Comparison of ENCODE assay signal across 30 cellular contexts in the genomic region with DNA sequence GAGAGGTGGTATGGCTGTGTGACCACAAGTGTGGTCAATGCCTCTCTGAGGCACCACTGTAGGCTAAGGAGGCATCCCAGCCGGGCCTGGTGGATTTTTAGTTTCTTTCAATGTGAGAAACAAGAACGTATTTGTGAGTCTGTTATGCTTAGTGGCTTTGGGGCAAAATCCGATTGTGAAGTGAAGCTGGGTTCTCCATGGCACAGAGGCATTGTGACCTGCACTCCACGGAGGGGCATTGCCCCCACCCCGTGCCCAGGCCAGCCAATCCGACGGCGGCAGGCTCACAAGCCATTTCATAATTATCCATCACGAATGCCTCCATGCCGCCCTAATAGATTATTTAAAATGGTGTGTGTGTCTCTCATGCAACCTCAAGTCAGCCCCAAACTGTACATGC.
"Had no signal": no experiment of that assay in that cellular context is flagged by ENCODE, and none has a peak within 500 bp of the region (broad histone marks: within the 10 kb centered on the region; RNA-seq: fewer than 3 reads in every experiment).

No MANE protein-coding gene starts in this region.

- H3K9me3 Mint-ChIP-seq: activated CD4-positive, alpha-beta memory T cell treated with anti-CD3 and anti-CD28 coated beads, Interleukin-2, amount 10 ng/mL, durations not matched to agents 7 days and 5 days; activated CD4-positive, alpha-beta T cell treated with anti-CD3 and anti-CD28 coated beads, Interleukin-2, amount 10 ng/mL, durations not matched to agents 24 days and 14 days; activated naive CD4-positive, alpha-beta T cell treated with anti-CD3 and anti-CD28 coated beads for 36 hours; activated naive CD4-positive, alpha-beta T cell treated with anti-CD3 and anti-CD28 coated beads, Interleukin-2, amount 50 U/mL, for 24 hours; activated naive CD8-positive, alpha-beta T cell treated with anti-CD3 and anti-CD28 coated beads for 36 hours; activated T-helper 1 cell treated with anti-CD3 and anti-CD28 coated beads, Interleukin-12 subunit alpha, Interleukin-12 subunit beta, Interleukin-2, Interleukin-4 antibody, amounts not matched to agents 30 ng/mL and 10 ng/mL and 1 ng/mL, durations not matched to agents 14 hours and 24 hours and 36 hours; activated T-helper 2 cell treated with anti-CD3 and anti-CD28 coated beads, Interferon-gamma antibody, Interleukin-2, Interleukin-4, amounts not matched to agents 10 μg/mL and 5 μg/mL and 100 μg/mL, durations not matched to agents 14 hours and 24 hours and 36 hours; dendritic cell treated with granulocyte-macrophage colony-stimulating factor and Interleukin-4, amounts not matched to agents 40 ng/mL and 50 ng/mL, for 4 days had no signal

- H3K27me3 Mint-ChIP-seq: activated CD4-positive, alpha-beta memory T cell treated with anti-CD3 and anti-CD28 coated beads, Interleukin-2, amount 10 ng/mL, durations not matched to agents 7 days and 5 days; activated CD4-positive, alpha-beta T cell treated with anti-CD3 and anti-CD28 coated beads, Interleukin-2, amount 10 ng/mL, durations not matched to agents 24 days and 14 days; activated naive CD4-positive, alpha-beta T cell treated with anti-CD3 and anti-CD28 coated beads, Interleukin-2, amount 50 U/mL, for 24 hours; activated naive CD8-positive, alpha-beta T cell treated with anti-CD3 and anti-CD28 coated beads for 36 hours; activated naive CD8-positive, alpha-beta T cell treated with anti-CD3 and anti-CD28 coated beads, Interleukin-2, amount 50 U/mL, for 24 hours; dendritic cell treated with granulocyte-macrophage colony-stimulating factor and Interleukin-4, amounts not matched to agents 40 ng/mL and 50 ng/mL, for 4 days had no signal

- H3K4me3 Mint-ChIP-seq: activated CD4-positive, alpha-beta memory T cell treated with anti-CD3 and anti-CD28 coated beads, Interleukin-2, amount 10 ng/mL, durations not matched to agents 7 days and 5 days; activated CD4-positive, alpha-beta T cell treated with anti-CD3 and anti-CD28 coated beads for 36 hours; activated CD4-positive, alpha-beta T cell treated with anti-CD3 and anti-CD28 coated beads, Interleukin-2, amount 10 ng/mL, durations not matched to agents 24 days and 14 days; activated naive CD4-positive, alpha-beta T cell treated with anti-CD3 and anti-CD28 coated beads for 36 hours; activated naive CD4-positive, alpha-beta T cell treated with anti-CD3 and anti-CD28 coated beads, Interleukin-2, amount 50 U/mL, for 24 hours; activated naive CD8-positive, alpha-beta T cell treated with anti-CD3 and anti-CD28 coated beads for 36 hours; activated naive CD8-positive, alpha-beta T cell treated with anti-CD3 and anti-CD28 coated beads, Interleukin-2, amount 50 U/mL, for 24 hours; activated T-helper 1 cell treated with anti-CD3 and anti-CD28 coated beads, Interleukin-12 subunit alpha, Interleukin-12 subunit beta, Interleukin-2, Interleukin-4 antibody, amounts not matched to agents 30 ng/mL and 10 ng/mL and 1 ng/mL, durations not matched to agents 14 hours and 24 hours and 36 hours; dendritic cell treated with granulocyte-macrophage colony-stimulating factor and Interleukin-4, amounts not matched to agents 40 ng/mL and 50 ng/mL, for 4 days had no signal

- H3K36me3 Mint-ChIP-seq: activated naive CD4-positive, alpha-beta T cell treated with anti-CD3 and anti-CD28 coated beads, Interleukin-2, amount 50 U/mL, for 24 hours; activated naive CD8-positive, alpha-beta T cell treated with anti-CD3 and anti-CD28 coated beads for 36 hours had no signal

- H3K4me1 Mint-ChIP-seq: activated CD4-positive, alpha-beta memory T cell treated with anti-CD3 and anti-CD28 coated beads, Interleukin-2, amount 10 ng/mL, durations not matched to agents 7 days and 5 days; activated CD4-positive, alpha-beta T cell treated with anti-CD3 and anti-CD28 coated beads for 36 hours; activated CD4-positive, alpha-beta T cell treated with anti-CD3 and anti-CD28 coated beads, Interleukin-2, amount 10 ng/mL, durations not matched to agents 24 days and 14 days; activated naive CD4-positive, alpha-beta T cell treated with anti-CD3 and anti-CD28 coated beads, Interleukin-2, amount 50 U/mL, for 24 hours; activated naive CD8-positive, alpha-beta T cell treated with anti-CD3 and anti-CD28 coated beads for 36 hours; activated naive CD8-positive, alpha-beta T cell treated with anti-CD3 and anti-CD28 coated beads, Interleukin-2, amount 50 U/mL, for 24 hours had no signal

- ATAC-seq: activated CD4-positive, alpha-beta T cell treated with anti-CD3 and anti-CD28 coated beads for 36 hours; activated naive CD8-positive, alpha-beta T cell treated with anti-CD3 and anti-CD28 coated beads, Interleukin-2, amount 50 U/mL, for 24 hours; body of pancreas; foreskin keratinocyte; gastrocnemius medialis had no signal

- DNase-seq: activated CD4-positive, alpha-beta memory T cell treated with anti-CD3 and anti-CD28 coated beads, Interleukin-2, amount 10 ng/mL, durations not matched to agents 7 days and 5 days; activated CD4-positive, alpha-beta T cell treated with anti-CD3 and anti-CD28 coated beads for 36 hours; activated CD4-positive, alpha-beta T cell treated with anti-CD3 and anti-CD28 coated beads, Interleukin-2, amount 10 ng/mL, durations not matched to agents 24 days and 14 days; activated CD4-positive, alpha-beta T cell treated with anti-CD3 and anti-CD28 coated beads, Interleukin-2, amount 50 U/mL, for 4 hours; activated CD4-positive, CD25-positive, alpha-beta regulatory T cell; activated CD4-positive, CD25-positive, alpha-beta regulatory T cell treated with anti-CD3 and anti-CD28 coated beads, Interleukin-2, amount 50 U/mL, for 72 hours; activated effector memory CD4-positive, alpha-beta T cell treated with anti-CD3 and anti-CD28 coated beads, Interleukin-2, amount 50 U/mL, for 16 hours; activated naive CD4-positive, alpha-beta T cell treated with anti-CD3 and anti-CD28 coated beads for 36 hours; activated naive CD8-positive, alpha-beta T cell treated with anti-CD3 and anti-CD28 coated beads for 36 hours; activated naive CD8-positive, alpha-beta T cell treated with anti-CD3 and anti-CD28 coated beads, Interleukin-2, amount 50 U/mL, for 24 hours; activated T-cell treated with anti-CD3 and anti-CD28 coated beads, Interleukin-2, amount 50 U/mL, for 1 hour; activated T-cell treated with anti-CD3 and anti-CD28 coated beads, Interleukin-2, amount 50 U/mL, for 48 hours; adrenal gland; amygdala; aorta; body of pancreas; central memory CD4-positive, alpha-beta T cell; cerebellar nuclear complex; colonic mucosa; dorsolateral prefrontal cortex; effector memory CD4-positive, alpha-beta T cell; erythroblast; foreskin keratinocyte; gastrocnemius medialis; glutamatergic neuron; T-helper 2 cell had no signal

- H3K27ac Mint-ChIP-seq: activated CD4-positive, alpha-beta memory T cell treated with anti-CD3 and anti-CD28 coated beads, Interleukin-2, amount 10 ng/mL, durations not matched to agents 7 days and 5 days; activated CD4-positive, alpha-beta T cell treated with anti-CD3 and anti-CD28 coated beads for 36 hours; activated CD4-positive, alpha-beta T cell treated with anti-CD3 and anti-CD28 coated beads, Interleukin-2, amount 10 ng/mL, durations not matched to agents 24 days and 14 days; activated naive CD4-positive, alpha-beta T cell treated with anti-CD3 and anti-CD28 coated beads for 36 hours; activated naive CD4-positive, alpha-beta T cell treated with anti-CD3 and anti-CD28 coated beads, Interleukin-2, amount 50 U/mL, for 24 hours; activated naive CD8-positive, alpha-beta T cell treated with anti-CD3 and anti-CD28 coated beads for 36 hours; activated naive CD8-positive, alpha-beta T cell treated with anti-CD3 and anti-CD28 coated beads, Interleukin-2, amount 50 U/mL, for 24 hours; activated T-helper 1 cell treated with anti-CD3 and anti-CD28 coated beads, Interleukin-12 subunit alpha, Interleukin-12 subunit beta, Interleukin-2, Interleukin-4 antibody, amounts not matched to agents 30 ng/mL and 10 ng/mL and 1 ng/mL, durations not matched to agents 14 hours and 24 hours and 36 hours; activated T-helper 2 cell treated with anti-CD3 and anti-CD28 coated beads, Interferon-gamma antibody, Interleukin-2, Interleukin-4, amounts not matched to agents 10 μg/mL and 5 μg/mL and 100 μg/mL, durations not matched to agents 14 hours and 24 hours and 36 hours; dendritic cell treated with granulocyte-macrophage colony-stimulating factor and Interleukin-4, amounts not matched to agents 40 ng/mL and 50 ng/mL, for 4 days had no signal
